10 cellular contexts compared by ENCODE assay signal in the genomic region with DNA sequence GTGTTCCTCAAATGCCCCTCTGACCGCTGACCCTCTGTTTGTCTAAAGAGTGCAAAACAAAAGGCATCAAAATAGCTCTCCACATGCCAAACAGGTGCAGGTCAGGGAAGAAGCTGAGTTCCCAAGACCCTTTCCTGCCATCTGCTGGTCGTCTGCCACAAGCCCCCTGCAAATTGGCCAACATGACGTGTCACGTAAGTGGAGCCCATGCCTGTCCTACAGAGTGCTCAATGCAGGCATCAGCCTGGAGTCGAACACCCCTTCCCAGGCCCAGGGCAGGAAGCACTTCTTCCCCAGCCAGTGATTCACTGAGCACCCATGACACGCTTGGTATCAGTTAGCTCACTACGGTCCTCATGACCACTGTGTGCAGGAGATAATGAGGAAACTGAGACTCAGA. TPM values are rescaled to one million over a fixed set of nuclear protein-coding genes. Genes with fewer than 3 reads are reported as not detected.
DNase-seq lines count a peak whose midpoint lies in the region; ATAC-seq, FAIRE-seq and TF ChIP-seq lines count a peak whose summit lies in the region.
"Had no signal": no experiment of that assay in that cellular context is flagged by ENCODE, and none has a peak within 500 bp of the region (broad histone marks: within the 10 kb centered on the region; RNA-seq: fewer than 3 reads in every experiment).

No MANE protein-coding gene starts in this region.

- H3K4me3 ChIP-seq in body of pancreas: no peak overlapping the region
- H3K4me3 ChIP-seq in pancreas: no peak overlapping the region

- no peak for TF ChIP-seq POLR2A in body of pancreas (IDR thresholded peaks at IDR 0.05)

- H3K27me3 ChIP-seq in body of pancreas (no peaks in the 10 kb centered on the region), pancreas (no peaks in the 10 kb centered on the region)
- H3K27me3 ChIP-seq: neutrophil had no signal

- ATAC-seq in body of pancreas (no peak), pancreas (peak in 3 of 4 donors; percentile 23 to 30 (median 28)), GM19023 (IDR thresholded peaks at IDR 0.05; ENCODE audit: unreplicated experiment) (no peak), omental fat pad (ENCODE audit: low FRiP score) (no peak)

- no peak for FAIRE-seq in pancreas (lab: Jason Lieb, UNC)

- H3K36me3 ChIP-seq in body of pancreas (replicated peaks in 1 of 2; ENCODE audit: insufficient read depth in 1 of 2, low read depth in 2 of 2) (no peaks in the 10 kb centered on the region), pancreas (no peaks in the 10 kb centered on the region)
- H3K36me3 ChIP-seq: neutrophil had no signal

- no peak overlapping the region for H3K27ac ChIP-seq in body of pancreas
- no peak overlapping the region for H3K27ac ChIP-seq in pancreas
- H3K27ac ChIP-seq: neutrophil had no signal

- H3K4me1 ChIP-seq in body of pancreas (peaks cover 14% of the 10 kb centered on the region), pancreas (peaks cover 0 to 5% (median 0%) of the 10 kb centered on the region in 3 donors)

- DNase-seq in activated CD4-positive, alpha-beta T cell treated with anti-CD3 and anti-CD28 coated beads for 48 hours: peak; percentile 8
- DNase-seq in activated CD4-positive, alpha-beta T cell treated with anti-CD3 and anti-CD28 coated beads for 4 hours: no peak
- peak; percentile 59 for DNase-seq in NCI-H1436 (lab: John Stamatoyannopoulos, UW)
- peak in 1 of 4 donors; percentile 55 for DNase-seq in body of pancreas
- peak in 1 of 6 donors; percentile 37 for DNase-seq in pancreas
- no peak for DNase-seq in AG08396 (ENCODE audit: low spot score)
- no peak for DNase-seq in omental fat pad (ENCODE audit: low spot score)

- WGBS in body of pancreas, 2 donors: 63 to 64% methylated on average over 5 to 7 of the region's 7 CpGs
- 65 to 70% methylated on average over 7 of the region's 7 CpGs for WGBS in pancreas, 2 donors

- TF ChIP-seq CTCF in body of pancreas (IDR thresholded peaks at IDR 0.05): peak in 4 of 7 experiments; percentile 5 to 40 (median 22)
- TF ChIP-seq CTCF in pancreas (IDR thresholded peaks at IDR 0.05): no peak
- no peak for TF ChIP-seq CTCF in omental fat pad (IDR thresholded peaks at IDR 0.05)

- H3K9me3 ChIP-seq in body of pancreas: no peaks in the 10 kb centered on the region
- no peaks in the 10 kb centered on the region for H3K9me3 ChIP-seq in pancreas
- H3K9me3 ChIP-seq: neutrophil had no signal

- intact Hi-C loops in body of pancreas (cut with DNase I) (no loop called here), pancreas (cut with DNase I) (no loop called here)

RNA-seq across cellular contexts. Expression of gene TMEM72, which starts 14.1 kb away (rescaled TPM):
- total RNA-seq in body of pancreas (10 to 100 TPM in 1 of 2 donors, 1 to 10 TPM in 1; 4.7 to 10.2 TPM), pancreas (1 to 10 TPM; 1.2 to 2.8 (median 2.3) TPM), omental fat pad (not detected)
- polyA plus RNA-seq in pancreas: 1 to 10 TPM; 4.6 to 7.7 TPM
- total RNA-seq: subcutaneous adipose tissue had no signal

RNA-seq across cellular contexts. Expression of gene RASSF4, which starts 34.4 kb away (rescaled TPM):
- 10 to 100 TPM; 44.5 to 50.8 TPM for total RNA-seq in body of pancreas
- total RNA-seq in pancreas: 10 to 100 TPM; 13.9 to 76.8 (median 35.7) TPM
- polyA plus RNA-seq in pancreas: 100 to 1,000 TPM in 1 of 2 donors, 10 to 100 TPM in 1; 85.1 to 100 TPM
- total RNA-seq in omental fat pad: 100 to 1,000 TPM in 3 of 4 donors, 10 to 100 TPM in 1; 75.1 to 229 (median 142) TPM

RNA-seq across cellular contexts. Expression of gene DEPP1, which starts 53.4 kb away (rescaled TPM):
- total RNA-seq in body of pancreas: 100 to 1,000 TPM; 226 to 230 TPM
- 100 to 1,000 TPM in 4 of 6 donors, 10 to 100 TPM in 2; 68.9 to 222 (median 150) TPM for total RNA-seq in pancreas
- 100 to 1,000 TPM; 217 to 270 TPM for polyA plus RNA-seq in pancreas
- 100 to 1,000 TPM; 181 to 740 (median 276) TPM for total RNA-seq in omental fat pad

Comparison
In these comparisons a context has a peak if more than half of its experiments do, and no peak if none do; other contexts are left out.
1. DNase-seq: peak in activated CD4-positive, alpha-beta T cell treated with anti-CD3 and anti-CD28 coated beads for 48 hours (single experiment) and NCI-H1436 (single experiment); none in activated CD4-positive, alpha-beta T cell treated with anti-CD3 and anti-CD28 coated beads for 4 hours (0 of 2), AG08396 (single experiment) and omental fat pad (single experiment).
2. ATAC-seq: peak in pancreas (3 of 4); none in body of pancreas (single experiment), GM19023 (single experiment) and omental fat pad (single experiment).
3. CTCF ChIP-seq: peak in body of pancreas (4 of 7); none in pancreas (0 of 4) and omental fat pad (0 of 3).